In the genomic region with DNA sequence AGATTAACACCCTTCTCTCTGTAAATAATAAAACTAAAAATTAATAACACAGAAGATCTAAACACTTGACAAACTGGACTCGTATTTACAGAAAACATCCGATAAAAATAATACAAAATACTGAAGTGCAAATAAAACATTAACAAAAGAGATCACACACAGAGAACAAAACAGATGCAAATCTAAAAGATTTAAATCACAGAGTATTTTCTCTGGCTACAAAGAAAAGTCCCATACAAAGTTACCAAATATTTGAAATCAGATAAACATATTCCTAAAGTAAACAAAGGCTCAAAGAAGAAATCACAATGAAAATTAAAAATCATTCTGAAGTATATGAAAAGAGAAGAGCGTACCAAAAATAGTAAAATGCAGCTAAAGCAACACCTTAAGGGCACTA, we compare ENCODE assay signal across 11 cellular contexts.
"Had no signal": no experiment of that assay in that cellular context is flagged by ENCODE, and none has a peak within 500 bp of the region (broad histone marks: within the 10 kb centered on the region; RNA-seq: fewer than 3 reads in every experiment).

No MANE protein-coding gene starts in this region.

- H3K27me3 Mint-ChIP-seq: activated CD4-positive, alpha-beta T cell treated with anti-CD3 and anti-CD28 coated beads, Interleukin-2, amount 10 ng/mL, durations not matched to agents 7 days and 5 days had no signal

- H3K4me2 ChIP-seq: hepatocyte, neural progenitor cell had no signal

- H3K4me3 ChIP-seq: dorsolateral prefrontal cortex, hepatocyte, left ventricle myocardium inferior, neural progenitor cell had no signal

- DNase-seq: activated CD4-positive, alpha-beta T cell treated with anti-CD3 and anti-CD28 coated beads, Interleukin-2, amount 10 ng/mL, durations not matched to agents 7 days and 5 days; activated CD8-positive, alpha-beta memory T cell treated with anti-CD3 and anti-CD28 coated beads, Interleukin-2, amount 50 U/mL, for 48 hours; aorta; dorsolateral prefrontal cortex; left ventricle myocardium inferior; stimulated activated CD4-positive, alpha-beta T cell treated with anti-CD3 and anti-CD28 coated beads, Interleukin-2, amount 100 ng/mL, for 24 hours had no signal

- H2AFZ ChIP-seq: hepatocyte, neural progenitor cell, parathyroid adenoma had no signal

- H3K27ac Mint-ChIP-seq: activated CD4-positive, alpha-beta T cell treated with anti-CD3 and anti-CD28 coated beads, Interleukin-2, amount 10 ng/mL, durations not matched to agents 7 days and 5 days; activated T-helper 1 cell treated with anti-CD3 and anti-CD28 coated beads, Interleukin-12 subunit alpha, Interleukin-12 subunit beta, Interleukin-2, Interleukin-4 antibody, amounts not matched to agents 30 ng/mL and 10 ng/mL and 1 ng/mL, durations not matched to agents 14 hours and 24 hours and 36 hours; neural progenitor cell; T-helper 2 cell treated with Interferon-gamma antibody and Interleukin-4, amounts not matched to agents 5 μg/mL and 100 μg/mL, for 36 hours had no signal

- H3K27ac ChIP-seq: hepatocyte, left ventricle myocardium inferior, neural progenitor cell, parathyroid adenoma had no signal

- H3K9ac ChIP-seq: neural progenitor cell, parathyroid adenoma had no signal

- H3K9me3 Mint-ChIP-seq: activated T-helper 1 cell treated with anti-CD3 and anti-CD28 coated beads, Interleukin-12 subunit alpha, Interleukin-12 subunit beta, Interleukin-2, Interleukin-4 antibody, amounts not matched to agents 30 ng/mL and 10 ng/mL and 1 ng/mL, durations not matched to agents 14 hours and 24 hours and 36 hours; T-helper 2 cell treated with Interferon-gamma antibody and Interleukin-4, amounts not matched to agents 5 μg/mL and 100 μg/mL, for 36 hours had no signal

- H3K27me3 ChIP-seq: dorsolateral prefrontal cortex, hepatocyte, neural progenitor cell had no signal

- H3K4me3 Mint-ChIP-seq: activated CD4-positive, alpha-beta T cell treated with anti-CD3 and anti-CD28 coated beads, Interleukin-2, amount 10 ng/mL, durations not matched to agents 7 days and 5 days; activated T-helper 1 cell treated with anti-CD3 and anti-CD28 coated beads, Interleukin-12 subunit alpha, Interleukin-12 subunit beta, Interleukin-2, Interleukin-4 antibody, amounts not matched to agents 30 ng/mL and 10 ng/mL and 1 ng/mL, durations not matched to agents 14 hours and 24 hours and 36 hours; neural progenitor cell; T-helper 2 cell treated with Interferon-gamma antibody and Interleukin-4, amounts not matched to agents 5 μg/mL and 100 μg/mL, for 36 hours had no signal

- H3K36me3 ChIP-seq: left ventricle myocardium inferior, neural progenitor cell had no signal

- H3K9me3 ChIP-seq: left ventricle myocardium inferior had no signal
